ENCODE assay signal across 8 cellular contexts in the genomic region with DNA sequence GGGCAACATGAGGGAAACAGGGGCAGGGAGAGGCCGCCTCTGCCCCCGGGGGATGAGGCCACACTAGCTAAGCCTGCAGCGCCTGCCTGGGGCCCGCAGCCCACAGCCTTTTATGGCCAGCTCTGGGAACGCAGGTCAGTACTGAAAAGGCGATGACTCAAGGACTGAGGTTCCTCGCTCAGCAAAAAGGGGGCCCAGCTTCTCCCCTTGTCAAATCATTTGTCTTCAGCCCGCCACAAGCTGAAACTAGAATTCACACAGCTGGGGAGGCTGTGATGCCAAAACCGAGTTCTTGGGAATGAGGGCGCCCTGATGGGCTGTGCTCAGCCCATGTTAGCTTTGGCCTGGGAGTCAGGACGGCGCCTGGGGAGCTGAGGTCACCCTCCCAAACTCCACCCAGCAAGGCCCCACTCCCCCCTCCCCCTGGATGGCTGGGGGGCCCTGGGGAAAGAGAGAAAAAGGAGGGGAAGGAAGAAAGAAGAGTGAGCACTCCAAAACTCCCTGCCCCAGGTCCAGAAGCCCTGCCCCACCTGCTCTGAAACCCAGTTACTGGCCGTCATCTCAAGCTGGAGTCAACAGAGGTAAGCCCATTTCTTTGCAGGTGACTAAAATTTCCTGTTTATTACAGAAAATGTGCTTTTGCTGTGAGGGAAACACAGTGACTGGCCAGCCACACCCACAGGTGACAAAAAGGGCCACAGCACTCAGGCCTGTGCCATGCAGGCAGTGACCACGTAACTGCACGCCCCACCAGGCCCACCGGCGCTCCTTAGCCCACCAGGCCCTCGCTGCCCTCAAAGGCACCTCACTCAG. TPM values are rescaled to one million over a fixed set of nuclear protein-coding genes. Genes with fewer than 3 reads are reported as not detected.
DNase-seq lines count a peak whose midpoint lies in the region; ATAC-seq, FAIRE-seq and TF ChIP-seq lines count a peak whose summit lies in the region.

No MANE protein-coding gene starts in this region.

- peak in 1 of 12 donors; percentile 7 for TF ChIP-seq CTCF in heart left ventricle (IDR thresholded peaks at IDR 0.05)

- H3K4me3 ChIP-seq in heart left ventricle = peak overlapping the region in 8 of 12 donors; percentile 10 to 40 (median 23)
- H3K4me3 ChIP-seq in skeletal muscle satellite cell (ENCODE audit: low read length) = peak overlapping the region; percentile 9

- peak; percentile 33 for ATAC-seq in GM18505 (IDR thresholded peaks at IDR 0.05; ENCODE audit: unreplicated experiment)
- ATAC-seq in HG03432 (IDR thresholded peaks at IDR 0.05; ENCODE audit: unreplicated experiment) = peak; percentile 19
- ATAC-seq in activated T-helper 17 cell treated with anti-CD3 and anti-CD28 coated beads, Interleukin-2, amount 50 U/mL, for 72 hours (replicated peaks) = peak; percentile 71
- peak; percentile 66 to 81 (median 74) for ATAC-seq in heart left ventricle

- no peak for FAIRE-seq in HTR-8/SVneo (lab: Jason Lieb, UNC)

- H3K36me3 Mint-ChIP-seq in activated T-helper 17 cell treated with anti-CD3 and anti-CD28 coated beads, Interleukin-2, amount 50 U/mL, for 72 hours (ENCODE audit: low read depth) = peaks cover 64% of the 10 kb centered on the region

- H3K9me3 Mint-ChIP-seq in activated T-helper 17 cell treated with anti-CD3 and anti-CD28 coated beads, Interleukin-2, amount 50 U/mL, for 72 hours = no peaks in the 10 kb centered on the region

- peak overlapping the region; percentile 77 to 99 (median 92) for H3K27ac ChIP-seq in heart left ventricle

- H3K4me1 ChIP-seq in heart left ventricle (peaks cover 45 to 99% (median 79%) of the 10 kb centered on the region in 12 donors), skeletal muscle satellite cell (ENCODE audit: control insufficient read depth, insufficient read depth, low read length) (peaks cover 60% of the 10 kb centered on the region)

- intact Hi-C loops in heart left ventricle (cut with DNase I) = no loop called here

- H3K27ac Mint-ChIP-seq in activated T-helper 17 cell treated with anti-CD3 and anti-CD28 coated beads, Interleukin-2, amount 50 U/mL, for 72 hours = peak overlapping the region; percentile 93

- peak overlapping the region; percentile 78 for H3K4me3 Mint-ChIP-seq in activated T-helper 17 cell treated with anti-CD3 and anti-CD28 coated beads, Interleukin-2, amount 50 U/mL, for 72 hours

- H3K36me3 ChIP-seq in heart left ventricle (peaks cover 0 to 32% (median 8%) of the 10 kb centered on the region in 9 donors), skeletal muscle satellite cell (ENCODE audit: insufficient read depth, low read length) (peaks cover 22% of the 10 kb centered on the region)

- 41 to 49% (median 46%) methylated on average over 10 to 18 of the region's 18 CpGs for WGBS in heart left ventricle, 4 donors

- H3K27me3 Mint-ChIP-seq in activated T-helper 17 cell treated with anti-CD3 and anti-CD28 coated beads, Interleukin-2, amount 50 U/mL, for 72 hours = no peaks in the 10 kb centered on the region

- H3K9ac ChIP-seq in skeletal muscle satellite cell (ENCODE audit: low read depth, low read length) = peak overlapping the region; percentile 72

- H3K4me2 ChIP-seq in skeletal muscle satellite cell (ENCODE audit: low read length) = peak overlapping the region; percentile 63

- DNase-seq in heart left ventricle (peak; percentile 76 to 88 (median 86)), SHP77 treated with DMSO at 0.1 percent for 48 hours (lab: John Stamatoyannopoulos, UW) (no peak), cerebellar nuclear complex (lab: John Stamatoyannopoulos, UW) (no peak), HTR-8/SVneo (ENCODE audit: insufficient read length, low spot score) (no peak)

- H3K9me3 ChIP-seq in heart left ventricle (no peaks in the 10 kb centered on the region), skeletal muscle satellite cell (replicated peaks; ENCODE audit: low read length) (no peaks in the 10 kb centered on the region)

- TF ChIP-seq POLR2A in GM18505 (IDR thresholded peaks at IDR 0.05; ENCODE audit: borderline replicate concordance, extremely low read depth, insufficient read depth, insufficient read length) (peak; percentile 65), heart left ventricle (IDR thresholded peaks at IDR 0.05) (no peak)

- H3K4me1 Mint-ChIP-seq in activated T-helper 17 cell treated with anti-CD3 and anti-CD28 coated beads, Interleukin-2, amount 50 U/mL, for 72 hours = peaks cover 52% of the 10 kb centered on the region

- no peaks in the 10 kb centered on the region for H3K27me3 ChIP-seq in heart left ventricle
- no peaks in the 10 kb centered on the region for H3K27me3 ChIP-seq in skeletal muscle satellite cell (ENCODE audit: control insufficient read depth, insufficient read depth, low read length)

RNA-seq across cellular contexts. Expression of gene EHD1, which starts 13.7 kb away (rescaled TPM):
- total RNA-seq in activated T-helper 17 cell treated with anti-CD3 and anti-CD28 coated beads, Interleukin-2, amount 50 U/mL, for 72 hours = 100 to 1,000 TPM in 1 of 2 donors, 10 to 100 TPM in 1; 96.5 to 107 TPM
- total RNA-seq in heart left ventricle = 100 to 1,000 TPM in 1 of 9 donors, 10 to 100 TPM in 8; 38.2 to 102 (median 58.2) TPM
- polyA plus RNA-seq in heart left ventricle = 10 to 100 TPM; 27.9 to 50.4 TPM
- total RNA-seq in skeletal muscle satellite cell (2012; rRNA removed) = 43.7 and 56.5 TPM in 2 replicates

RNA-seq across cellular contexts. Expression of gene CDC42BPG, which starts 20.2 kb away (rescaled TPM):
- total RNA-seq in activated T-helper 17 cell treated with anti-CD3 and anti-CD28 coated beads, Interleukin-2, amount 50 U/mL, for 72 hours = under 1 TPM; 0.37 to 0.71 TPM
- total RNA-seq in heart left ventricle = under 1 TPM in 8 of 9 donors, not detected in 1; 0.12 to 0.50 (median 0.26) TPM
- under 1 TPM; 0.12 to 0.15 TPM for polyA plus RNA-seq in heart left ventricle
- 0.25 TPM in 1 of 2 replicates, not detected in the other for total RNA-seq in skeletal muscle satellite cell (2012; rRNA removed)

RNA-seq across cellular contexts. Expression of gene ATG2A, which starts 52.3 kb away (rescaled TPM):
- 10 to 100 TPM; 20.9 to 23.1 TPM for total RNA-seq in activated T-helper 17 cell treated with anti-CD3 and anti-CD28 coated beads, Interleukin-2, amount 50 U/mL, for 72 hours
- total RNA-seq in heart left ventricle = 10 to 100 TPM; 11.4 to 38.5 (median 18.4) TPM
- polyA plus RNA-seq in heart left ventricle = 10 to 100 TPM; 12.8 to 16.1 TPM
- total RNA-seq in skeletal muscle satellite cell (2012; rRNA removed) = 13.3 and 22.1 TPM in 2 replicates

RNA-seq across cellular contexts. Expression of gene MEN1, which starts 54.3 kb away (rescaled TPM):
- 10 to 100 TPM; 17.9 to 28.2 TPM for total RNA-seq in activated T-helper 17 cell treated with anti-CD3 and anti-CD28 coated beads, Interleukin-2, amount 50 U/mL, for 72 hours
- 10 to 100 TPM in 4 of 9 donors, 1 to 10 TPM in 5; 6.6 to 15.0 (median 9.0) TPM for total RNA-seq in heart left ventricle
- 10 to 100 TPM in 1 of 2 donors, 1 to 10 TPM in 1; 7.2 to 15.2 TPM for polyA plus RNA-seq in heart left ventricle
- total RNA-seq in skeletal muscle satellite cell (2012; rRNA removed) = 20.0 and 21.4 TPM in 2 replicates

RNA-seq across cellular contexts. Expression of gene PPP2R5B, which starts 59.8 kb away (rescaled TPM):
- 10 to 100 TPM; 14.6 to 43.0 TPM for total RNA-seq in activated T-helper 17 cell treated with anti-CD3 and anti-CD28 coated beads, Interleukin-2, amount 50 U/mL, for 72 hours
- 10 to 100 TPM; 17.5 to 32.5 (median 22.3) TPM for total RNA-seq in heart left ventricle
- 10 to 100 TPM; 27.1 to 34.3 TPM for polyA plus RNA-seq in heart left ventricle
- 6.1 and 9.8 TPM in 2 replicates for total RNA-seq in skeletal muscle satellite cell (2012; rRNA removed)

Comparison
In these comparisons a context has a peak if more than half of its experiments do, and no peak if none do; other contexts are left out.
1. ATAC-seq: peak in every context shown above with its lines; median percentile 74 in heart left ventricle; 71 in activated T-helper 17 cell treated with anti-CD3 and anti-CD28 coated beads, Interleukin-2, amount 50 U/mL, for 72 hours; 33 in GM18505; 19 in HG03432.
2. DNase-seq: peak in heart left ventricle (5 of 5); none in SHP77 treated with DMSO at 0.1 percent for 48 hours (single experiment), cerebellar nuclear complex (0 of 2) and HTR-8/SVneo (single experiment).